Comparison of ENCODE assay signal across 6 cellular contexts in the genomic region with DNA sequence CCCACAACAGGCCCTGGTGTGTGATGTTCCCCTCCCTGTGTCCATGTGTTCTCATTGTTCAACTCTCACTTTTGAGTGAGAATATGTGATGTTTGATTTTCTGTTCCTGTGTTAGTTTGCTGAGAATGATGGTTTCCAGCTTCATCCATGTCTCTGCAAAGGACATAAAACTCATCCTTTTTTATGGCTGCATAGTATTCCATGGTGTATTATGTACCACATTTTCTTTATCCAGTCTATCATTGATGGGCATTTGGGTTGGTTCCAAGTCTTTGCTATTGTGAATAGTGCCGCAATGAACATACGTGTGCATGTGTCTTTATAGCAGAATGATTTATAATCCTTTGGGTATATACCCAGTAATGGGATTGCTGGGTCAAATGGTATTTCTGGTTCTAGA. TPM values are rescaled to one million over a fixed set of nuclear protein-coding genes. Genes with fewer than 3 reads are reported as not detected.
"Had no signal": no experiment of that assay in that cellular context is flagged by ENCODE, and none has a peak within 500 bp of the region (broad histone marks: within the 10 kb centered on the region; RNA-seq: fewer than 3 reads in every experiment).

No MANE protein-coding gene starts in this region.

RNA-seq across cellular contexts. Expression of a gene that starts 59.4 kb away (rescaled TPM):
- total RNA-seq: GM23248, GM23338, H1, H7, H9, HFFc6 had no signal
- polyA plus RNA-seq: H1 had no signal
